12 cellular contexts compared by ENCODE assay signal in genomic region chr6:43705996-43706395, GRCh38. TPM values are rescaled to one million over a fixed set of nuclear protein-coding genes. Genes with fewer than 3 reads are reported as not detected.
DNase-seq lines count a peak whose midpoint lies in the region; ATAC-seq, FAIRE-seq and TF ChIP-seq lines count a peak whose summit lies in the region.
"Had no signal": no experiment of that assay in that cellular context is flagged by ENCODE, and none has a peak within 500 bp of the region (broad histone marks: within the 10 kb centered on the region; RNA-seq: fewer than 3 reads in every experiment).

No MANE protein-coding gene starts in this region.

- no peaks in the 10 kb centered on the region for H3K36me3 Mint-ChIP-seq in dendritic cell treated with granulocyte-macrophage colony-stimulating factor and Interleukin-4, amounts not matched to agents 40 ng/mL and 50 ng/mL, for 4 days (ENCODE audit: low read depth)
- H3K36me3 Mint-ChIP-seq in osteocyte (ENCODE audit: unreplicated experiment) = no peaks in the 10 kb centered on the region
- H3K36me3 Mint-ChIP-seq in activated T-helper 2 cell treated with anti-CD3 and anti-CD28 coated beads, Interferon-gamma antibody, Interleukin-2, Interleukin-4, amounts not matched to agents 10 μg/mL and 5 μg/mL and 100 μg/mL, durations not matched to agents 14 hours and 24 hours and 36 hours (ENCODE audit: low read depth) = no peaks in the 10 kb centered on the region

- H3K4me3 Mint-ChIP-seq in dendritic cell treated with granulocyte-macrophage colony-stimulating factor and Interleukin-4, amounts not matched to agents 40 ng/mL and 50 ng/mL, for 4 days = no peak overlapping the region
- H3K4me3 Mint-ChIP-seq in osteocyte (ENCODE audit: unreplicated experiment) = peak overlapping the region; percentile 11
- H3K4me3 Mint-ChIP-seq in activated T-helper 2 cell treated with anti-CD3 and anti-CD28 coated beads, Interferon-gamma antibody, Interleukin-2, Interleukin-4, amounts not matched to agents 10 μg/mL and 5 μg/mL and 100 μg/mL, durations not matched to agents 14 hours and 24 hours and 36 hours (ENCODE audit: low read depth) = no peak overlapping the region
- H3K4me3 Mint-ChIP-seq: T-helper 2 cell treated with Interferon-gamma antibody and Interleukin-4, amounts not matched to agents 5 μg/mL and 100 μg/mL, for 36 hours had no signal

- no peak for TF ChIP-seq CTCF in osteocyte (IDR thresholded peaks at IDR 0.05)

- intact Hi-C loops in dendritic cell treated with granulocyte-macrophage colony-stimulating factor and Interleukin-4, amounts not matched to agents 40 ng/mL and 50 ng/mL, for 4 days (cut with micrococcal nuclease) = no loop called here
- intact Hi-C loops in activated T-helper 2 cell treated with anti-CD3 and anti-CD28 coated beads, Interferon-gamma antibody, Interleukin-2, Interleukin-4, amounts not matched to agents 10 μg/mL and 5 μg/mL and 100 μg/mL, durations not matched to agents 14 hours and 24 hours and 36 hours (cut with micrococcal nuclease) = loop anchor here (5.0 kb wide), 1 partner anchor 34 kb away; no protein-coding TSS in a partner anchor

- ATAC-seq in HG03025 (IDR thresholded peaks at IDR 0.05; ENCODE audit: low FRiP score, unreplicated experiment) = no peak

- DNase-seq in GM12892 (ENCODE audit: insufficient read length) (no peak), NCI-H69 (lab: John Stamatoyannopoulos, UW) (peak; percentile 71), osteocyte (ENCODE audit: extremely low spot score, unreplicated experiment) (no peak), HuH-7.5 (ENCODE audit: low spot score) (no peak)
- no peak for DNase-seq in activated T-helper 2 cell treated with anti-CD3 and anti-CD28 coated beads, Interferon-gamma antibody, Interleukin-2, Interleukin-4, amounts not matched to agents 10 μg/mL and 5 μg/mL and 100 μg/mL, durations not matched to agents 14 hours and 24 hours and 36 hours (ENCODE audit: low spot score)
- DNase-seq in central memory CD4-positive, alpha-beta T cell = no peak
- DNase-seq: activated T-cell treated with anti-CD3 and anti-CD28 coated beads, Interleukin-2, amount 50 U/mL, for 1 hour; NCI-H2171 had no signal

- peaks cover 66% of the 10 kb centered on the region for H3K27me3 Mint-ChIP-seq in dendritic cell treated with granulocyte-macrophage colony-stimulating factor and Interleukin-4, amounts not matched to agents 40 ng/mL and 50 ng/mL, for 4 days
- no peaks in the 10 kb centered on the region for H3K27me3 Mint-ChIP-seq in osteocyte (ENCODE audit: unreplicated experiment)
- H3K27me3 Mint-ChIP-seq in activated T-helper 2 cell treated with anti-CD3 and anti-CD28 coated beads, Interferon-gamma antibody, Interleukin-2, Interleukin-4, amounts not matched to agents 10 μg/mL and 5 μg/mL and 100 μg/mL, durations not matched to agents 14 hours and 24 hours and 36 hours (ENCODE audit: low read depth) = peaks cover 18% of the 10 kb centered on the region

- H3K27ac Mint-ChIP-seq in dendritic cell treated with granulocyte-macrophage colony-stimulating factor and Interleukin-4, amounts not matched to agents 40 ng/mL and 50 ng/mL, for 4 days = peak overlapping the region; percentile 75
- peak overlapping the region; percentile 74 for H3K27ac Mint-ChIP-seq in osteocyte (ENCODE audit: unreplicated experiment)
- no peak overlapping the region for H3K27ac Mint-ChIP-seq in activated T-helper 2 cell treated with anti-CD3 and anti-CD28 coated beads, Interferon-gamma antibody, Interleukin-2, Interleukin-4, amounts not matched to agents 10 μg/mL and 5 μg/mL and 100 μg/mL, durations not matched to agents 14 hours and 24 hours and 36 hours
- H3K27ac Mint-ChIP-seq: T-helper 2 cell treated with Interferon-gamma antibody and Interleukin-4, amounts not matched to agents 5 μg/mL and 100 μg/mL, for 36 hours had no signal

- H3K4me1 Mint-ChIP-seq in dendritic cell treated with granulocyte-macrophage colony-stimulating factor and Interleukin-4, amounts not matched to agents 40 ng/mL and 50 ng/mL, for 4 days (ENCODE audit: low read depth) = peaks cover 76% of the 10 kb centered on the region
- H3K4me1 Mint-ChIP-seq in osteocyte (ENCODE audit: unreplicated experiment) = peaks cover 89% of the 10 kb centered on the region
- H3K4me1 Mint-ChIP-seq in activated T-helper 2 cell treated with anti-CD3 and anti-CD28 coated beads, Interferon-gamma antibody, Interleukin-2, Interleukin-4, amounts not matched to agents 10 μg/mL and 5 μg/mL and 100 μg/mL, durations not matched to agents 14 hours and 24 hours and 36 hours (ENCODE audit: low read depth) = peaks cover 23% of the 10 kb centered on the region

- TF ChIP-seq POLR2A in GM12892 (IDR thresholded peaks at IDR 0.05; ENCODE audit: low read depth, low read length) = no peak

- no peaks in the 10 kb centered on the region for H3K9me3 Mint-ChIP-seq in dendritic cell treated with granulocyte-macrophage colony-stimulating factor and Interleukin-4, amounts not matched to agents 40 ng/mL and 50 ng/mL, for 4 days
- no peaks in the 10 kb centered on the region for H3K9me3 Mint-ChIP-seq in osteocyte (ENCODE audit: unreplicated experiment)
- H3K9me3 Mint-ChIP-seq in activated T-helper 2 cell treated with anti-CD3 and anti-CD28 coated beads, Interferon-gamma antibody, Interleukin-2, Interleukin-4, amounts not matched to agents 10 μg/mL and 5 μg/mL and 100 μg/mL, durations not matched to agents 14 hours and 24 hours and 36 hours = no peaks in the 10 kb centered on the region
- H3K9me3 Mint-ChIP-seq: T-helper 2 cell treated with Interferon-gamma antibody and Interleukin-4, amounts not matched to agents 5 μg/mL and 100 μg/mL, for 36 hours had no signal

- peak; percentile 27 for FAIRE-seq in GM12892 (lab: Jason Lieb, UNC)
- FAIRE-seq: G401.6 had no signal

RNA-seq across cellular contexts. Expression of gene MRPS18A, which starts 18.4 kb away (rescaled TPM):
- 49.1 TPM for polyA plus RNA-seq in GM12892 (2012; ENCODE audit: missing spikeins)
- total RNA-seq in osteocyte = 35.3 and 37.3 TPM in 2 replicates
- total RNA-seq in activated T-helper 2 cell treated with anti-CD3 and anti-CD28 coated beads, Interferon-gamma antibody, Interleukin-2, Interleukin-4, amounts not matched to agents 10 μg/mL and 5 μg/mL and 100 μg/mL, durations not matched to agents 14 hours and 24 hours and 36 hours = 44.8 and 45.1 TPM in 2 replicates
